Comparison of ENCODE assay signal across 33 cellular contexts in genomic region chr12:94599189-94599588, GRCh38. TPM values are rescaled to one million over a fixed set of nuclear protein-coding genes. Genes with fewer than 3 reads are reported as not detected.
"Had no signal": no experiment of that assay in that cellular context is flagged by ENCODE, and none has a peak within 500 bp of the region (broad histone marks: within the 10 kb centered on the region; RNA-seq: fewer than 3 reads in every experiment).

No MANE protein-coding gene starts in this region.

- H3K27me3 ChIP-seq: adrenal gland, SJSA1 had no signal

- H3K36me3 ChIP-seq: adrenal gland, SJSA1 had no signal

- H3K4me1 Mint-ChIP-seq: activated CD4-positive, alpha-beta T cell treated with anti-CD3 and anti-CD28 coated beads for 36 hours; activated CD4-positive, alpha-beta T cell treated with anti-CD3 and anti-CD28 coated beads, Interleukin-2, amount 10 ng/mL, durations not matched to agents 7 days and 5 days had no signal

- DNase-seq: activated CD4-positive, alpha-beta T cell treated with anti-CD3 and anti-CD28 coated beads for 36 hours; activated CD4-positive, alpha-beta T cell treated with anti-CD3 and anti-CD28 coated beads, Interleukin-2, amount 10 ng/mL, durations not matched to agents 7 days and 5 days; activated CD4-positive, alpha-beta T cell treated with anti-CD3 and anti-CD28 coated beads, Interleukin-2, amount 50 U/mL, for 48 hours; activated CD8-positive, alpha-beta memory T cell treated with anti-CD3 and anti-CD28 coated beads, Interleukin-2, amount 50 U/mL, for 4 hours; activated CD8-positive, alpha-beta T cell treated with anti-CD3 and anti-CD28 coated beads, Interleukin-2, amount 10 ng/mL, durations not matched to agents 7 days and 5 days; activated gamma-delta T cell treated with Interleukin-2 at 50 U/mL for 16 hours; activated naive CD4-positive, alpha-beta T cell treated with anti-CD3 and anti-CD28 coated beads for 36 hours; activated T-cell treated with anti-CD3 and anti-CD28 coated beads for 4 hours; activated T-cell treated with anti-CD3 and anti-CD28 coated beads, Interleukin-2, amount 50 U/mL, for 4 hours; adrenal gland; MM.1S; MV-4-11; NCI-H1092 treated with DMSO at 0.1 percent for 48 hours; NCI-H1417; NCI-H146; NCI-H187; NCI-H2029 treated with DMSO at 0.1 percent for 48 hours; NCI-H345; NCI-H524 treated with DMSO at 0.1 percent for 48 hours; RPMI8226; SHP77 treated with DMSO at 0.1 percent for 48 hours; SK-N-SH had no signal

- H3K9me3 Mint-ChIP-seq: activated CD4-positive, alpha-beta T cell treated with anti-CD3 and anti-CD28 coated beads, Interleukin-2, amount 10 ng/mL, durations not matched to agents 7 days and 5 days; activated naive CD4-positive, alpha-beta T cell treated with anti-CD3 and anti-CD28 coated beads for 36 hours; activated naive CD4-positive, alpha-beta T cell treated with anti-CD3 and anti-CD28 coated beads, Interleukin-2, amount 50 U/mL, for 72 hours; activated T-cell treated with anti-CD3 and anti-CD28 coated beads, Interleukin-2, amount 50 U/mL, for 4 hours; activated T-helper 1 cell treated with anti-CD3 and anti-CD28 coated beads, Interleukin-12 subunit alpha, Interleukin-12 subunit beta, Interleukin-2, Interleukin-4 antibody, amounts not matched to agents 30 ng/mL and 10 ng/mL and 1 ng/mL, durations not matched to agents 14 hours and 24 hours and 36 hours; T-helper 1 cell treated with Interleukin-12 subunit alpha and Interleukin-12 subunit beta and Interleukin-4 antibody, amounts not matched to agents 30 μg/mL and 1 μg/mL, for 36 hours; T-helper 2 cell treated with Interferon-gamma antibody and Interleukin-4, amounts not matched to agents 5 μg/mL and 100 μg/mL, for 36 hours; WTC11 had no signal

- H3K4me3 Mint-ChIP-seq: activated CD4-positive, alpha-beta T cell treated with anti-CD3 and anti-CD28 coated beads for 36 hours; activated CD4-positive, alpha-beta T cell treated with anti-CD3 and anti-CD28 coated beads, Interleukin-2, amount 10 ng/mL, durations not matched to agents 7 days and 5 days; activated CD8-positive, alpha-beta T cell treated with anti-CD3 and anti-CD28 coated beads, Interleukin-2, amount 10 ng/mL, durations not matched to agents 7 days and 5 days; activated naive CD4-positive, alpha-beta T cell treated with anti-CD3 and anti-CD28 coated beads for 36 hours; activated T-cell treated with anti-CD3 and anti-CD28 coated beads, Interleukin-2, amount 50 U/mL, for 4 hours; activated T-helper 1 cell treated with anti-CD3 and anti-CD28 coated beads, Interleukin-12 subunit alpha, Interleukin-12 subunit beta, Interleukin-2, Interleukin-4 antibody, amounts not matched to agents 30 ng/mL and 10 ng/mL and 1 ng/mL, durations not matched to agents 14 hours and 24 hours and 36 hours; brain; T-helper 1 cell treated with Interleukin-12 subunit alpha and Interleukin-12 subunit beta and Interleukin-4 antibody, amounts not matched to agents 30 μg/mL and 1 μg/mL, for 36 hours; T-helper 2 cell treated with Interferon-gamma antibody and Interleukin-4, amounts not matched to agents 5 μg/mL and 100 μg/mL, for 36 hours; WTC11 had no signal

- H3K4me3 ChIP-seq: adrenal gland, SJSA1 had no signal

- H3K9me3 ChIP-seq: adrenal gland, SJSA1, SK-N-SH had no signal

- ATAC-seq: activated CD4-positive, alpha-beta T cell treated with anti-CD3 and anti-CD28 coated beads for 36 hours; activated CD4-positive, CD25-positive, alpha-beta regulatory T cell treated with anti-CD3 and anti-CD28 coated beads, Interleukin-2, amount 50 U/mL, for 24 hours; activated CD8-positive, alpha-beta T cell treated with anti-CD3 and anti-CD28 coated beads, Interleukin-2, amount 10 ng/mL, durations not matched to agents 7 days and 5 days; activated naive CD4-positive, alpha-beta T cell treated with anti-CD3 and anti-CD28 coated beads, Interleukin-2, amount 50 U/mL, for 72 hours; activated T-cell treated with anti-CD3 and anti-CD28 coated beads, Interleukin-2, amount 50 U/mL, for 4 hours; Panc1; WTC11 had no signal

- H3K4me1 ChIP-seq: SJSA1 had no signal

- H3K27ac Mint-ChIP-seq: activated CD4-positive, alpha-beta T cell treated with anti-CD3 and anti-CD28 coated beads for 36 hours; activated CD4-positive, alpha-beta T cell treated with anti-CD3 and anti-CD28 coated beads, Interleukin-2, amount 10 ng/mL, durations not matched to agents 7 days and 5 days; activated CD8-positive, alpha-beta T cell treated with anti-CD3 and anti-CD28 coated beads, Interleukin-2, amount 10 ng/mL, durations not matched to agents 7 days and 5 days; activated naive CD4-positive, alpha-beta T cell treated with anti-CD3 and anti-CD28 coated beads for 36 hours; activated naive CD4-positive, alpha-beta T cell treated with anti-CD3 and anti-CD28 coated beads, Interleukin-2, amount 50 U/mL, for 72 hours; activated T-helper 1 cell treated with anti-CD3 and anti-CD28 coated beads, Interleukin-12 subunit alpha, Interleukin-12 subunit beta, Interleukin-2, Interleukin-4 antibody, amounts not matched to agents 30 ng/mL and 10 ng/mL and 1 ng/mL, durations not matched to agents 14 hours and 24 hours and 36 hours; brain; T-helper 1 cell treated with Interleukin-12 subunit alpha and Interleukin-12 subunit beta and Interleukin-4 antibody, amounts not matched to agents 30 μg/mL and 1 μg/mL, for 36 hours; T-helper 2 cell treated with Interferon-gamma antibody and Interleukin-4, amounts not matched to agents 5 μg/mL and 100 μg/mL, for 36 hours; WTC11 had no signal

- H3K36me3 Mint-ChIP-seq: activated naive CD4-positive, alpha-beta T cell treated with anti-CD3 and anti-CD28 coated beads, Interleukin-2, amount 50 U/mL, for 72 hours; brain; WTC11 had no signal

- H3K27ac ChIP-seq: adrenal gland, KMS-11, SJSA1 had no signal

RNA-seq across cellular contexts. Expression of gene TMCC3, which starts 51.2 kb away (rescaled TPM):
- total RNA-seq: activated naive CD4-positive, alpha-beta T cell treated with anti-CD3 and anti-CD28 coated beads, Interleukin-2, amount 50 U/mL, for 72 hours; NCI-H460 had no signal
